In genomic region chr16:16577075-16577474, GRCh38 we compare ENCODE assay signal across 8 cellular contexts.
A peak's percentile ranks its signal among the peaks of the same experiment; 100 is the strongest.
DNase-seq lines count a peak whose midpoint lies in the region; ATAC-seq and TF ChIP-seq lines count a peak whose summit lies in the region.
"Not testable (repeated sequence)": the region's sequence is repeated elsewhere in the genome, so short reads cannot be mapped to it uniquely, and the experiment has no call there.

No MANE protein-coding gene starts in this region.

- not testable (repeated sequence) for H3K9ac ChIP-seq in OCI-LY3 (ENCODE audit: low read length); neural progenitor cell

- not testable (repeated sequence) for H3K36me3 ChIP-seq in A673 (ENCODE audit: insufficient read depth, low read length, poor library complexity, severe bottlenecking); H7 (replicated peaks; ENCODE audit: control insufficient read depth, insufficient read depth, low read length); OCI-LY3 (replicated peaks; ENCODE audit: low read depth, low read length); neural progenitor cell

- not testable (repeated sequence) for BruUV-seq in A673 (replicated peaks; lab: Mats Ljungman, UMichigan)

- not testable (repeated sequence) for H3K4me2 ChIP-seq in OCI-LY3 (ENCODE audit: low read length); neural progenitor cell

- intact Hi-C loops in A673 (cut with micrococcal nuclease; ENCODE audit: unreplicated experiment) = not testable (repeated sequence)

- H3K79me2 ChIP-seq in OCI-LY3 (ENCODE audit: low read length); neural progenitor cell (ENCODE audit: low read depth): not testable (repeated sequence)

- H3K4me1 ChIP-seq in A673 (ENCODE audit: insufficient read depth, low read length, poor library complexity, severe bottlenecking); OCI-LY3 (ENCODE audit: low read length); foreskin keratinocyte; neural progenitor cell: not testable (repeated sequence)

- CTCF ChIA-PET in A673 (lab: Charles Lee) = not testable (repeated sequence)

- not testable (repeated sequence) for H3K4me3 Mint-ChIP-seq in neural progenitor cell

- DNase-seq in A673 (ENCODE audit: low spot score) (peak; percentile 8), H7 (peak; percentile 13), NCI-H1105 treated with DMSO at 0.1 percent for 48 hours (lab: John Stamatoyannopoulos, UW) (peak; percentile 8), NCI-H510A treated with DMSO at 0.1 percent for 48 hours (lab: John Stamatoyannopoulos, UW) (peak; percentile 59), neural progenitor cell (ENCODE audit: low spot score) (peak; percentile 33)
- DNase-seq in foreskin keratinocyte = not testable (repeated sequence)

- H3K27me3 ChIP-seq in A673 (replicated peaks; ENCODE audit: insufficient read depth, low read depth, low read length, poor library complexity); H7 (ENCODE audit: control insufficient read depth, insufficient read depth, low read length); OCI-LY3 (ENCODE audit: low read depth, low read length); foreskin keratinocyte; neural progenitor cell: not testable (repeated sequence)

- H3F3A ChIP-seq in neural progenitor cell (ENCODE audit: low read depth) = not testable (repeated sequence)

- H2AFZ ChIP-seq in OCI-LY3 (ENCODE audit: low read depth, low read length); neural progenitor cell (replicated peaks): not testable (repeated sequence)

- H3K27me3 Mint-ChIP-seq in neural progenitor cell (ENCODE audit: insufficient read depth, low read depth) = not testable (repeated sequence)

- H3K9me3 Mint-ChIP-seq in neural progenitor cell = not testable (repeated sequence)

- not testable (repeated sequence) for H3K4me3 ChIP-seq in A673 (ENCODE audit: low read depth, low read length, poor library complexity, severe bottlenecking); H7 (ENCODE audit: insufficient read depth, low read depth, low read length); OCI-LY3 (ENCODE audit: low read length); neural progenitor cell

- H3K4me1 Mint-ChIP-seq in neural progenitor cell = not testable (repeated sequence)

- H4K20me1 ChIP-seq in OCI-LY3 (ENCODE audit: insufficient read depth, low read length); neural progenitor cell (ENCODE audit: low read depth): not testable (repeated sequence)

- not testable (repeated sequence) for H3K27ac ChIP-seq in A673 (ENCODE audit: low read depth, low read length, poor library complexity, severe bottlenecking); OCI-LY3 (ENCODE audit: low read length); VCaP; foreskin keratinocyte; neural progenitor cell

- peak; percentile 20; the same call in 1 of the 2 replicates for TF ChIP-seq CTCF in A673 (conservative IDR thresholded peaks at IDR 0.05; ENCODE audit: low read depth, low read length)
- TF ChIP-seq CTCF in OCI-LY3 (IDR thresholded peaks at IDR 0.05; ENCODE audit: low read depth, low read length) = peak; percentile 23
- TF ChIP-seq CTCF in VCaP (conservative IDR thresholded peaks at IDR 0.05) = peak; percentile 24
- peak; percentile 37 for TF ChIP-seq CTCF in foreskin keratinocyte (conservative IDR thresholded peaks at IDR 0.05)
- peak; percentile 42 for TF ChIP-seq CTCF in neural progenitor cell (IDR thresholded peaks at IDR 0.05)

- not testable (repeated sequence) for H3K27ac Mint-ChIP-seq in neural progenitor cell

- H3K9me3 ChIP-seq in A673 (ENCODE audit: low read depth, low read length, poor library complexity, severe bottlenecking); OCI-LY3 (ENCODE audit: insufficient read depth, low read length); neural progenitor cell (ENCODE audit: low read depth): not testable (repeated sequence)

- POLR2A ChIA-PET in A673 (lab: Charles Lee; ENCODE audit: low non-redundant PET) = not testable (repeated sequence)

- H3K36me3 Mint-ChIP-seq in neural progenitor cell = not testable (repeated sequence)

- not testable (repeated sequence) for ATAC-seq in foreskin keratinocyte
